Comparison of ENCODE assay signal across 8 cellular contexts in genomic region chr17:74431568-74432483, GRCh38. TPM values are rescaled to one million over a fixed set of nuclear protein-coding genes. Genes with fewer than 3 reads are reported as not detected.
A peak's percentile ranks its signal among the peaks of the same experiment; 100 is the strongest.
DNase-seq lines count a peak whose midpoint lies in the region; ATAC-seq and TF ChIP-seq lines count a peak whose summit lies in the region.

A gene with protein sequence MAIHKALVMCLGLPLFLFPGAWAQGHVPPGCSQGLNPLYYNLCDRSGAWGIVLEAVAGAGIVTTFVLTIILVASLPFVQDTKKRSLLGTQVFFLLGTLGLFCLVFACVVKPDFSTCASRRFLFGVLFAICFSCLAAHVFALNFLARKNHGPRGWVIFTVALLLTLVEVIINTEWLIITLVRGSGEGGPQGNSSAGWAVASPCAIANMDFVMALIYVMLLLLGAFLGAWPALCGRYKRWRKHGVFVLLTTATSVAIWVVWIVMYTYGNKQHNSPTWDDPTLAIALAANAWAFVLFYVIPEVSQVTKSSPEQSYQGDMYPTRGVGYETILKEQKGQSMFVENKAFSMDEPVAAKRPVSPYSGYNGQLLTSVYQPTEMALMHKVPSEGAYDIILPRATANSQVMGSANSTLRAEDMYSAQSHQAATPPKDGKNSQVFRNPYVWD (plus strand): TSS chr17:74432088. CDS start chr17:74439777, 7,689 bp downstream.

- no peaks in the 10 kb centered on the region for H3K9me3 Mint-ChIP-seq in activated naive CD8-positive, alpha-beta T cell (ENCODE audit: low read depth)
- H3K9me3 Mint-ChIP-seq in progenitor cell of endocrine pancreas (ENCODE audit: low read depth): no peaks in the 10 kb centered on the region

- peaks cover 23% of the 10 kb centered on the region for H3K4me1 ChIP-seq in HAP-1

- DNase-seq in AG09309 (ENCODE audit: low read depth) (no peak), HAP-1 (ENCODE audit: low spot score in 2 of 2) (peak; percentile 63 to 87), NCI-H748 treated with DMSO at 0.1 percent for 48 hours (lab: John Stamatoyannopoulos, UW) (peak; percentile 52), left cardiac atrium (peak; percentile 83), progenitor cell of endocrine pancreas (ENCODE audit: low spot score, unreplicated experiment) (peak; percentile 81)

- peaks cover 7% of the 10 kb centered on the region for H3K4me1 Mint-ChIP-seq in activated naive CD8-positive, alpha-beta T cell (ENCODE audit: low read depth)
- H3K4me1 Mint-ChIP-seq in progenitor cell of endocrine pancreas (ENCODE audit: low read depth): peaks cover 56% of the 10 kb centered on the region

- H3K9me3 ChIP-seq in HAP-1: peaks cover 3% of the 10 kb centered on the region; the same call in 1 of the 2 replicates

- in situ Hi-C loops in HAP-1 (cut with MboI; ENCODE audit: low sequenced_read_pairs): no loop called here

- TF ChIP-seq CTCF in AG09309 (IDR thresholded peaks at IDR 0.05; ENCODE audit: control insufficient read depth, insufficient read depth, low read depth, low read length, missing control alignments): no peak
- no peak for TF ChIP-seq CTCF in progenitor cell of endocrine pancreas (IDR thresholded peaks at IDR 0.05; ENCODE audit: unreplicated experiment)

- no peak within 1 kb of the TSS for H3K27ac Mint-ChIP-seq in activated naive CD8-positive, alpha-beta T cell
- peak within 1 kb of the TSS; percentile 100 for H3K27ac Mint-ChIP-seq in progenitor cell of endocrine pancreas

- peaks cover 15% of the 10 kb centered on the region for H3K27me3 Mint-ChIP-seq in activated naive CD8-positive, alpha-beta T cell
- no peaks in the 10 kb centered on the region for H3K27me3 Mint-ChIP-seq in progenitor cell of endocrine pancreas

- no peaks in the 10 kb centered on the region for H3K36me3 ChIP-seq in HAP-1 (replicated peaks)

- no peaks in the 10 kb centered on the region for H3K36me3 Mint-ChIP-seq in activated naive CD8-positive, alpha-beta T cell
- H3K36me3 Mint-ChIP-seq in progenitor cell of endocrine pancreas (ENCODE audit: insufficient read depth): no peaks in the 10 kb centered on the region

- H3K4me3 Mint-ChIP-seq in activated naive CD8-positive, alpha-beta T cell: peak within 1 kb of the TSS; percentile 69
- H3K4me3 Mint-ChIP-seq in progenitor cell of endocrine pancreas (ENCODE audit: low read depth): peak within 1 kb of the TSS; percentile 92

- ATAC-seq in left cardiac atrium (peak; percentile 60 to 64), GM21737 (IDR thresholded peaks at IDR 0.05; ENCODE audit: unreplicated experiment) (no peak), GM19328 (IDR thresholded peaks at IDR 0.05; ENCODE audit: unreplicated experiment) (no peak)

- intact Hi-C loops in left cardiac atrium (cut with DNase I): no loop called here

- H3K27me3 ChIP-seq in HAP-1 (ENCODE audit: low read depth): no peaks in the 10 kb centered on the region

- H3K4me3 ChIP-seq in AG09309 (ENCODE audit: control insufficient read depth, low read depth, low read length): peak within 1 kb of the TSS; percentile 21
- H3K4me3 ChIP-seq in HAP-1: peak within 1 kb of the TSS; percentile 53

RNA-seq across cellular contexts. Expression of the gene that starts here (rescaled TPM):
- total RNA-seq in left cardiac atrium: 10 to 100 TPM; 24.2 to 25.9 TPM
- 182 and 207 TPM in 2 replicates for total RNA-seq in progenitor cell of endocrine pancreas

Comparison
In these comparisons a context has a peak if more than half of its experiments do, and no peak if none do; other contexts are left out.
1. ATAC-seq: peak in left cardiac atrium (2 of 2); none in GM21737 (single experiment) and GM19328 (single experiment).